In genomic region chr15:67761343-67761742, GRCh38 we compare ENCODE assay signal across 16 cellular contexts.
DNase-seq lines count a peak whose midpoint lies in the region; ATAC-seq and TF ChIP-seq lines count a peak whose summit lies in the region.
"Had no signal": no experiment of that assay in that cellular context is flagged by ENCODE, and none has a peak within 500 bp of the region (broad histone marks: within the 10 kb centered on the region; RNA-seq: fewer than 3 reads in every experiment).

No MANE protein-coding gene starts in this region.

- POLR2A ChIA-PET in activated CD4-positive, alpha-beta T cell treated with anti-CD3 and anti-CD28 coated beads, Interleukin-2, amount 10 ng/mL, durations not matched to agents 7 days and 5 days (lab: Charles Lee), result no interaction called here

- no peaks in the 10 kb centered on the region for H3K36me3 ChIP-seq in DOHH2 (ENCODE audit: control insufficient read depth, low read length)
- H3K36me3 ChIP-seq in Karpas-422 (ENCODE audit: insufficient read depth, low read length), result no peaks in the 10 kb centered on the region
- no peaks in the 10 kb centered on the region for H3K36me3 ChIP-seq in left lung
- H3K36me3 ChIP-seq in MG63, result no peaks in the 10 kb centered on the region

- no peak overlapping the region for H3K4me3 Mint-ChIP-seq in activated CD4-positive, alpha-beta T cell treated with anti-CD3 and anti-CD28 coated beads, Interleukin-2, amount 10 ng/mL, durations not matched to agents 7 days and 5 days

- intact Hi-C loops in left lung (cut with DNase I), result no loop called here

- peak overlapping the region; percentile 84 for H3K4me2 ChIP-seq in DOHH2 (ENCODE audit: low read length)
- H3K4me2 ChIP-seq in Karpas-422 (ENCODE audit: low read depth, low read length, poor library complexity, severe bottlenecking), result peak overlapping the region; percentile 49

- H3K9me3 Mint-ChIP-seq in activated CD4-positive, alpha-beta T cell treated with anti-CD3 and anti-CD28 coated beads, Interleukin-2, amount 10 ng/mL, durations not matched to agents 7 days and 5 days, result no peaks in the 10 kb centered on the region

- H3K9ac ChIP-seq in Karpas-422 (ENCODE audit: low read length), result no peak overlapping the region

- peaks cover 12% of the 10 kb centered on the region for H3K36me3 Mint-ChIP-seq in activated CD4-positive, alpha-beta T cell treated with anti-CD3 and anti-CD28 coated beads, Interleukin-2, amount 10 ng/mL, durations not matched to agents 7 days and 5 days (ENCODE audit: low read depth)

- H3K79me2 ChIP-seq in DOHH2 (ENCODE audit: control insufficient read depth, low read length) (no peaks in the 10 kb centered on the region), Karpas-422 (ENCODE audit: low read length) (no peaks in the 10 kb centered on the region)

- CTCF ChIA-PET in activated CD4-positive, alpha-beta T cell treated with anti-CD3 and anti-CD28 coated beads, Interleukin-2, amount 10 ng/mL, durations not matched to agents 7 days and 5 days (lab: Charles Lee), result no interaction called here

- no peaks in the 10 kb centered on the region for H3K27me3 Mint-ChIP-seq in activated CD4-positive, alpha-beta T cell treated with anti-CD3 and anti-CD28 coated beads, Interleukin-2, amount 10 ng/mL, durations not matched to agents 7 days and 5 days

- H3K4me1 ChIP-seq in DOHH2 (ENCODE audit: control insufficient read depth, low read length), result peaks cover 87% of the 10 kb centered on the region
- peaks cover 46% of the 10 kb centered on the region for H3K4me1 ChIP-seq in Karpas-422 (ENCODE audit: low read length)
- H3K4me1 ChIP-seq in left lung, result no peaks in the 10 kb centered on the region

- TF ChIP-seq CTCF in DOHH2 (IDR thresholded peaks at IDR 0.05; ENCODE audit: low read depth, low read length, poor library complexity, severe bottlenecking), result no peak
- no peak for TF ChIP-seq CTCF in left lung (IDR thresholded peaks at IDR 0.05)

- H3K4me3 ChIP-seq in DOHH2 (ENCODE audit: low read length), result peak overlapping the region; percentile 56
- 0 out of 2 replicates have a peak overlapping the region, but pooled peaks have one; percentile 16 for H3K4me3 ChIP-seq in Karpas-422 (ENCODE audit: low read length)
- H3K4me3 ChIP-seq in left lung, result no peak overlapping the region
- H3K4me3 ChIP-seq in MG63, result no peak overlapping the region
- H3K4me3 ChIP-seq: dorsolateral prefrontal cortex had no signal

- H3K9me2 ChIP-seq in DOHH2 (replicated peaks; ENCODE audit: control insufficient read depth, low read length) (no peaks in the 10 kb centered on the region), Karpas-422 (replicated peaks; ENCODE audit: insufficient read depth, low read length) (no peaks in the 10 kb centered on the region)

- H3K27ac ChIP-seq in DOHH2 (ENCODE audit: low read depth, low read length) (peak overlapping the region; percentile 56), Karpas-422 (ENCODE audit: low read length) (no peak overlapping the region), left lung (no peak overlapping the region)
- H3K27ac ChIP-seq: dorsolateral prefrontal cortex had no signal

- H3F3A ChIP-seq in DOHH2 (ENCODE audit: control insufficient read depth, insufficient read depth), result no peaks in the 10 kb centered on the region

- no peak overlapping the region for H2AFZ ChIP-seq in Karpas-422 (ENCODE audit: low read length)

- H3K27me3 ChIP-seq in DOHH2 (ENCODE audit: control insufficient read depth, low read length) (no peaks in the 10 kb centered on the region), Karpas-422 (ENCODE audit: low read length) (no peaks in the 10 kb centered on the region), left lung (no peaks in the 10 kb centered on the region), MG63 (no peaks in the 10 kb centered on the region)
- H3K27me3 ChIP-seq: dorsolateral prefrontal cortex had no signal

- H3K9me3 ChIP-seq in DOHH2 (ENCODE audit: control insufficient read depth, insufficient read depth, low read length) (no peaks in the 10 kb centered on the region), Karpas-422 (ENCODE audit: low read length) (no peaks in the 10 kb centered on the region), left lung (no peaks in the 10 kb centered on the region), MG63 (no peaks in the 10 kb centered on the region)

- TF ChIP-seq POLR2A in GM18505 (IDR thresholded peaks at IDR 0.05; ENCODE audit: borderline replicate concordance, extremely low read depth, insufficient read depth, insufficient read length), result no peak

- H4K20me1 ChIP-seq in DOHH2 (ENCODE audit: control insufficient read depth, insufficient read depth, low read depth, low read length), result no peaks in the 10 kb centered on the region
- H4K20me1 ChIP-seq in Karpas-422 (ENCODE audit: insufficient read depth, low read depth, low read length), result no peaks in the 10 kb centered on the region

- no peak overlapping the region for H3K27ac Mint-ChIP-seq in activated CD4-positive, alpha-beta T cell treated with anti-CD3 and anti-CD28 coated beads, Interleukin-2, amount 10 ng/mL, durations not matched to agents 7 days and 5 days

- ATAC-seq in left lung, result peak; percentile 25
- no peak for ATAC-seq in GM18505 (IDR thresholded peaks at IDR 0.05; ENCODE audit: unreplicated experiment)

- H3K4me1 Mint-ChIP-seq in activated CD4-positive, alpha-beta T cell treated with anti-CD3 and anti-CD28 coated beads, Interleukin-2, amount 10 ng/mL, durations not matched to agents 7 days and 5 days, result peaks cover 59% of the 10 kb centered on the region

- DNase-seq in Karpas-422 (no peak), SW480 (ENCODE audit: low spot score) (peak; percentile 17), left lung (no peak), MG63 (no peak), NCI-H2227 treated with DMSO at 0.1 percent for 48 hours (lab: John Stamatoyannopoulos, UW) (no peak)
- no peak for DNase-seq in activated CD4-positive, alpha-beta T cell treated with anti-CD3 and anti-CD28 coated beads, Interleukin-2, amount 10 ng/mL, durations not matched to agents 7 days and 5 days
- DNase-seq: activated CD4-positive, alpha-beta T cell treated with anti-CD3 and anti-CD28 coated beads for 1 hour; GF-D8; Kasumi-1; NCI-H226; nucleus accumbens; stimulated activated naive CD4-positive, alpha-beta T cell; T-helper 1 cell had no signal

Comparison
In these comparisons a context has a peak if more than half of its experiments do, and no peak if none do; other contexts are left out.
1. H3K4me3 ChIP-seq: peak in DOHH2 (single experiment) and Karpas-422 (single experiment); none in left lung (0 of 2) and MG63 (single experiment).